Comparison of ENCODE assay signal across 31 cellular contexts in the genomic region with DNA sequence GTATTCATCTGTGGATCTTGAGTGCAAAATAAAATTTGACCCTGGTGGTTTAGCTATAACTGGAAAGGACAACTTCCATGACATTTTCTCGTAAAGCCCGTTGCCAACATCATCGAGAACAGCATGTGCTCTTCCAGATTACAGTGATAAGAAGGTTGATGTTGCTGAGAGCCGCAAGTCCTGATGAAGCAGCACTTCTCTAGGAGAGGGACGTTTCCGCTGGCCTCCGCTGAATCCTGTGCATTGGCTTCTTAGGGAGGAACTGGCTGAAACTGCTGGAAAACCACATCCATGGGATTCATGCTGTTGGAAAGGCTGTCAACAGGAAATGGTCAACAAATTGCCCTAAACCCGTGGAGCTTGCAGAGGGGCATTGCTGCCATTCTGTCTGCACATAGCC. TPM values are rescaled to one million over a fixed set of nuclear protein-coding genes. Genes with fewer than 3 reads are reported as not detected.
"Had no signal": no experiment of that assay in that cellular context is flagged by ENCODE, and none has a peak within 500 bp of the region (broad histone marks: within the 10 kb centered on the region; RNA-seq: fewer than 3 reads in every experiment).

No MANE protein-coding gene starts in this region.

- H3K36me3 Mint-ChIP-seq: memory B cell; naive thymus-derived CD4-positive, alpha-beta T cell; stimulated activated effector memory CD8-positive, alpha-beta T cell treated with anti-CD3 and anti-CD28 coated beads, Interleukin-12 subunit alpha, Interleukin-12 subunit beta, amount 100 ng/mL, for 72 hours; type B pancreatic cell had no signal

- H3K36me3 ChIP-seq: esophagus muscularis mucosa, sigmoid colon, stomach, tibial artery had no signal

- H3K27me3 ChIP-seq: esophagus muscularis mucosa, sigmoid colon, tibial artery had no signal

- H3K9me3 Mint-ChIP-seq: memory B cell; naive thymus-derived CD4-positive, alpha-beta T cell; nephron; stimulated activated effector memory CD8-positive, alpha-beta T cell treated with anti-CD3 and anti-CD28 coated beads, Interleukin-12 subunit alpha, Interleukin-12 subunit beta, amount 100 ng/mL, for 72 hours; type B pancreatic cell had no signal

- FAIRE-seq: endothelial cell of umbilical vein, keratinocyte, urothelium cell line had no signal

- H3K4me1 ChIP-seq: psoas muscle, tibial artery had no signal

- H3K27ac Mint-ChIP-seq: memory B cell; naive thymus-derived CD4-positive, alpha-beta T cell; nephron; stimulated activated effector memory CD8-positive, alpha-beta T cell treated with anti-CD3 and anti-CD28 coated beads, Interleukin-12 subunit alpha, Interleukin-12 subunit beta, amount 100 ng/mL, for 72 hours; type B pancreatic cell had no signal

- ATAC-seq: left lobe of liver; naive thymus-derived CD4-positive, alpha-beta T cell; psoas muscle; stimulated activated effector memory CD8-positive, alpha-beta T cell treated with anti-CD3 and anti-CD28 coated beads, Interleukin-12 subunit alpha, Interleukin-12 subunit beta, amount 100 ng/mL, for 72 hours had no signal

- DNase-seq: dermis blood vessel endothelial cell; effector memory CD4-positive, alpha-beta T cell; head of caudate nucleus; midbrain; naive thymus-derived CD4-positive, alpha-beta T cell; nucleus accumbens; psoas muscle; sigmoid colon; stimulated activated CD4-positive, alpha-beta T cell treated with anti-CD3 and anti-CD28 coated beads, Interleukin-2, amount 100 ng/mL, for 24 hours; stimulated activated CD4-positive, alpha-beta T cell treated with anti-CD3 and anti-CD28 coated beads, Interleukin-4, amount 100 ng/mL, for 24 hours; stimulated activated naive CD4-positive, alpha-beta T cell treated with Interleukin-2 at 50 U/mL for 16 hours; stomach; tibial artery had no signal

- H3K9me3 ChIP-seq: esophagus muscularis mucosa, psoas muscle, sigmoid colon, stomach had no signal

- H3K27ac ChIP-seq: coronary artery, esophagus muscularis mucosa, psoas muscle, sigmoid colon, stomach, tibial artery had no signal

- H3K4me3 ChIP-seq: coronary artery, esophagus muscularis mucosa, lung, psoas muscle, sigmoid colon, stomach, tibial artery had no signal

- H3K4me1 Mint-ChIP-seq: stimulated activated effector memory CD8-positive, alpha-beta T cell treated with anti-CD3 and anti-CD28 coated beads, Interleukin-12 subunit alpha, Interleukin-12 subunit beta, amount 100 ng/mL, for 72 hours had no signal

- H3K4me3 Mint-ChIP-seq: memory B cell; naive thymus-derived CD4-positive, alpha-beta T cell; nephron; stimulated activated effector memory CD8-positive, alpha-beta T cell treated with anti-CD3 and anti-CD28 coated beads, Interleukin-12 subunit alpha, Interleukin-12 subunit beta, amount 100 ng/mL, for 72 hours; type B pancreatic cell had no signal

RNA-seq across cellular contexts. Expression of a gene that starts 21.4 kb away (rescaled TPM):
- total RNA-seq: dermis blood vessel endothelial cell; endothelial cell of umbilical vein; epithelial cell of proximal tubule; glomerular endothelial cell; left lobe of liver; naive thymus-derived CD4-positive, alpha-beta T cell; osteocyte; psoas muscle; right cardiac atrium; temporal lobe had no signal
- polyA plus RNA-seq: endothelial cell of umbilical vein; fibroblast of lung; keratinocyte; liver; naive thymus-derived CD4-positive, alpha-beta T cell; psoas muscle; right cardiac atrium; stomach had no signal
